14 cellular contexts compared by ENCODE assay signal in genomic region chr10:79454259-79454658, GRCh38. TPM values are rescaled to one million over a fixed set of nuclear protein-coding genes. Genes with fewer than 3 reads are reported as not detected.
DNase-seq lines count a peak whose midpoint lies in the region; ATAC-seq, FAIRE-seq and TF ChIP-seq lines count a peak whose summit lies in the region.
"Had no signal": no experiment of that assay in that cellular context is flagged by ENCODE, and none has a peak within 500 bp of the region (broad histone marks: within the 10 kb centered on the region; RNA-seq: fewer than 3 reads in every experiment).

No MANE protein-coding gene starts in this region.

- CTCF ChIA-PET in SK-N-SH (lab: Yijun Ruan, JAX) (interaction anchor here (0.7 to 2.0 kb wide), 6 partner anchors 11 to 72 kb away, joined by 3 to 7 read pairs (median 3); no protein-coding TSS in a partner anchor), mammary epithelial cell (lab: Charles Lee; ENCODE audit: low non-redundant PET) (no interaction called here)

- H3K27me3 ChIP-seq in SK-N-SH (ENCODE audit: insufficient read depth) (no peaks in the 10 kb centered on the region), mammary epithelial cell (ENCODE audit: insufficient read depth, low read length) (no peaks in the 10 kb centered on the region), keratinocyte (ENCODE audit: control insufficient read depth, extremely low read depth, insufficient read depth, low read length) (no peaks in the 10 kb centered on the region), thoracic aorta (replicated peaks; ENCODE audit: insufficient read depth) (no peaks in the 10 kb centered on the region)
- H3K27me3 ChIP-seq: esophagus muscularis mucosa had no signal

- TF ChIP-seq EP300 in SK-N-SH (IDR thresholded peaks at IDR 0.05; ENCODE audit: borderline replicate concordance in 1 of 2, low read depth in 1 of 2, low read length in 1 of 2) = no peak

- H3K4me1 ChIP-seq in SK-N-SH (ENCODE audit: control insufficient read depth in 1 of 2, insufficient read depth in 2 of 2, low read depth in 1 of 2, low read length in 1 of 2) (peaks cover 0 to 12% of the 10 kb centered on the region in 2 experiments; a peak in 2 of 4 replicates), mammary epithelial cell (ENCODE audit: insufficient read depth, low read length) (peaks cover 14% of the 10 kb centered on the region), keratinocyte (ENCODE audit: control insufficient read depth, extremely low read depth, insufficient read depth, low read length) (peaks cover 15% of the 10 kb centered on the region), thoracic aorta (ENCODE audit: control insufficient read depth in 1 of 2, low read depth in 2 of 2) (no peaks in the 10 kb centered on the region)

- H3K9ac ChIP-seq in SK-N-SH (no peak overlapping the region), mammary epithelial cell (ENCODE audit: insufficient read depth, low read length) (no peak overlapping the region), keratinocyte (ENCODE audit: control insufficient read depth, extremely low read depth, insufficient read depth, low read length) (no peak overlapping the region)

- H3K79me2 ChIP-seq in SK-N-SH (ENCODE audit: insufficient read depth) (no peaks in the 10 kb centered on the region), mammary epithelial cell (ENCODE audit: insufficient read depth, low read length) (no peaks in the 10 kb centered on the region), keratinocyte (ENCODE audit: control insufficient read depth, insufficient read depth, low read length) (no peaks in the 10 kb centered on the region)

- H3K9me2 ChIP-seq in SK-N-SH = no peaks in the 10 kb centered on the region

- no peak overlapping the region for H3K27ac ChIP-seq in SK-N-SH (ENCODE audit: low read depth in 2 of 2, low read length in 1 of 2)
- H3K27ac ChIP-seq in mammary epithelial cell (ENCODE audit: insufficient read depth, low read depth, low read length) = no peak overlapping the region
- peak overlapping the region; percentile 7 for H3K27ac ChIP-seq in keratinocyte (ENCODE audit: control insufficient read depth, insufficient read depth, low read length)
- H3K27ac ChIP-seq in thoracic aorta = no peak overlapping the region
- H3K27ac ChIP-seq: 22Rv1, VCaP had no signal

- no TSS peak for BruUV-seq in mammary epithelial cell (replicated peaks; lab: Mats Ljungman, UMichigan)

- H3K4me3 ChIP-seq in SK-N-SH (ENCODE audit: low read depth in 2 of 2, low read length in 1 of 2) = no peak overlapping the region
- no peak overlapping the region for H3K4me3 ChIP-seq in mammary epithelial cell (replicated peaks in 1 of 3; ENCODE audit: insufficient read depth in 1 of 3, low read depth in 2 of 3, low read length in 3 of 3)
- no peak overlapping the region for H3K4me3 ChIP-seq in keratinocyte (ENCODE audit: control insufficient read depth in 2 of 3, extremely low read depth in 1 of 3, insufficient read depth in 2 of 3, low read depth in 1 of 3, low read length in 3 of 3)
- H3K4me3 ChIP-seq in thoracic aorta = no peak overlapping the region
- H3K4me3 ChIP-seq: esophagus muscularis mucosa had no signal

- no peak overlapping the region for H3K4me3 Mint-ChIP-seq in osteocyte (ENCODE audit: unreplicated experiment)
- H3K4me3 Mint-ChIP-seq: brain had no signal

- dilution Hi-C loops in mammary epithelial cell (cut with HindIII; ENCODE audit: low sequenced_read_pairs) = no loop called here
- dilution Hi-C loops in keratinocyte (cut with MboI; ENCODE audit: extremely low pct_ligation_motif_present, low sequenced_read_pairs) = no loop called here

- no peak for TF ChIP-seq RAD21 in SK-N-SH (IDR thresholded peaks at IDR 0.05; ENCODE audit: low read length)

- in situ Hi-C loops in mammary epithelial cell (cut with MboI; ENCODE audit: low sequenced_read_pairs in 2 of 2) = no loop called here

- no peak overlapping the region for H3K27ac Mint-ChIP-seq in osteocyte (ENCODE audit: unreplicated experiment)

- 89% methylated on average over 6 of the region's 6 CpGs for WGBS in SK-N-SH (ENCODE audit: low lambda C conversion rate)
- 2% methylated on average over 6 of the region's 6 CpGs for WGBS in mammary epithelial cell (ENCODE audit: low coverage, missing lambda C conversion rate)

- H3K9me1 ChIP-seq in keratinocyte (ENCODE audit: control insufficient read depth, extremely low read depth, insufficient read depth, low read length) = no peaks in the 10 kb centered on the region

- POLR2A ChIA-PET in SK-N-SH (lab: Yijun Ruan, JAX) = no interaction called here

- H2AFZ ChIP-seq in SK-N-SH (ENCODE audit: low read depth) = no peak overlapping the region
- H2AFZ ChIP-seq in mammary epithelial cell (ENCODE audit: low read depth, low read length) = peak overlapping the region; percentile 95
- peak overlapping the region; percentile 78 for H2AFZ ChIP-seq in keratinocyte (ENCODE audit: control insufficient read depth, low read length)

- intact Hi-C loops in mammary epithelial cell (cut with micrococcal nuclease) = no loop called here

- H4K20me1 ChIP-seq in SK-N-SH (ENCODE audit: insufficient read depth) (no peaks in the 10 kb centered on the region), mammary epithelial cell (ENCODE audit: insufficient read depth, low read length) (no peaks in the 10 kb centered on the region), keratinocyte (ENCODE audit: control insufficient read depth, extremely low read depth, insufficient read depth, low read length) (no peaks in the 10 kb centered on the region)

- no peaks in the 10 kb centered on the region for H3K9me3 Mint-ChIP-seq in osteocyte (ENCODE audit: unreplicated experiment)
- H3K9me3 Mint-ChIP-seq: brain had no signal

- no peak for TF ChIP-seq CTCF in SK-N-SH (IDR thresholded peaks at IDR 0.05)
- no peak for TF ChIP-seq CTCF in mammary epithelial cell (conservative IDR thresholded peaks at IDR 0.05 in 1 of 2, IDR thresholded peaks at IDR 0.05 in 1 of 2; ENCODE audit: extremely low read depth in 1 of 2, insufficient read depth in 1 of 2, low read depth in 1 of 2, low read length in 2 of 2)
- TF ChIP-seq CTCF in keratinocyte (optimal IDR thresholded peaks at IDR 0.05 in 1 of 3, IDR thresholded peaks at IDR 0.05 in 1 of 3, conservative IDR thresholded peaks at IDR 0.05 in 1 of 3; ENCODE audit: extremely low read depth in 1 of 3, insufficient read depth in 2 of 3, low read length in 3 of 3) = no peak
- TF ChIP-seq CTCF in thoracic aorta (IDR thresholded peaks at IDR 0.05) = no peak
- TF ChIP-seq CTCF in osteocyte (IDR thresholded peaks at IDR 0.05) = no peak

- H3K4me2 ChIP-seq in SK-N-SH (no peak overlapping the region), mammary epithelial cell (ENCODE audit: insufficient read depth, low read depth, low read length) (peak overlapping the region; percentile 78), keratinocyte (ENCODE audit: control insufficient read depth, extremely low read depth, insufficient read depth, low read depth, low read length) (peak overlapping the region; percentile 64)

- peak; percentile 63 for ATAC-seq in SK-N-SH treated with all-trans-retinoic acid at 6 μM for 48 hours
- peak; percentile 61 for ATAC-seq in thoracic aorta (ENCODE audit: insufficient number of reproducible peaks, low FRiP score, low read depth)
- no peak for ATAC-seq in HG03520 (IDR thresholded peaks at IDR 0.05; ENCODE audit: unreplicated experiment)

- FAIRE-seq in keratinocyte (lab: Jason Lieb, UNC) = peak; percentile 69

- H3K4me1 Mint-ChIP-seq in osteocyte (ENCODE audit: unreplicated experiment) = peaks cover 5% of the 10 kb centered on the region

- no peaks in the 10 kb centered on the region for H3K36me3 ChIP-seq in SK-N-SH (replicated peaks in 1 of 2; ENCODE audit: control insufficient read depth in 1 of 2, insufficient read depth in 2 of 2, low read length in 1 of 2)
- no peaks in the 10 kb centered on the region for H3K36me3 ChIP-seq in mammary epithelial cell (ENCODE audit: insufficient read depth, low read length)
- H3K36me3 ChIP-seq in keratinocyte (ENCODE audit: control insufficient read depth in 2 of 2, extremely low read depth in 1 of 2, insufficient read depth in 2 of 2, low read length in 2 of 2) = no peaks in the 10 kb centered on the region
- H3K36me3 ChIP-seq in thoracic aorta = no peaks in the 10 kb centered on the region
- H3K36me3 ChIP-seq: esophagus muscularis mucosa had no signal

- H3K36me3 Mint-ChIP-seq in osteocyte (ENCODE audit: unreplicated experiment) = no peaks in the 10 kb centered on the region
- H3K36me3 Mint-ChIP-seq: brain had no signal

- no peaks in the 10 kb centered on the region for H3K9me3 ChIP-seq in SK-N-SH
- no peaks in the 10 kb centered on the region for H3K9me3 ChIP-seq in mammary epithelial cell (replicated peaks; ENCODE audit: insufficient read depth, low read length)
- H3K9me3 ChIP-seq in keratinocyte (ENCODE audit: control insufficient read depth, low read depth, low read length) = no peaks in the 10 kb centered on the region
- no peaks in the 10 kb centered on the region for H3K9me3 ChIP-seq in thoracic aorta
- H3K9me3 ChIP-seq: esophagus muscularis mucosa had no signal

- H3K27me3 Mint-ChIP-seq in osteocyte (ENCODE audit: unreplicated experiment) = peaks cover 9% of the 10 kb centered on the region

- H3F3A ChIP-seq in SK-N-SH (replicated peaks; ENCODE audit: insufficient read depth) = no peaks in the 10 kb centered on the region

- DNase-seq in SK-N-SH = no peak
- DNase-seq in mammary epithelial cell = peak; percentile 91
- no peak for DNase-seq in keratinocyte (ENCODE audit: low read depth, low spot score)
- DNase-seq in thoracic aorta (ENCODE audit: low spot score) = no peak
- no peak for DNase-seq in NCI-H2107 (lab: John Stamatoyannopoulos, UW)
- DNase-seq in osteocyte (ENCODE audit: extremely low spot score, unreplicated experiment) = no peak
- DNase-seq: DMS153, kidney glomerular epithelial cell had no signal

RNA-seq across cellular contexts. Expression of gene ZCCHC24, which starts 8.8 kb away (rescaled TPM):
- polyA plus RNA-seq in SK-N-SH (2012; rRNA removed) (15.8 and 16.2 TPM in 2 replicates), mammary epithelial cell (1.6 TPM), keratinocyte (0.91 to 1.5 TPM (median 0.96 TPM) in 3 replicates)
- 10.3 and 13.2 TPM in 2 replicates for polyA plus RNA-seq in SK-N-SH (2012; cell fraction: cytosol; rRNA removed)
- 12.8 and 15.3 TPM in 2 replicates for polyA plus RNA-seq in SK-N-SH (2012; cell fraction: nucleus; rRNA removed)
- total RNA-seq in mammary epithelial cell (1 to 10 TPM; 3.1 to 7.3 TPM), thoracic aorta (10 to 100 TPM; 66.9 to 82.9 TPM), osteocyte (85.7 and 88.3 TPM in 2 replicates)
- polyA minus RNA-seq in mammary epithelial cell (1.2 TPM), keratinocyte (1.3 to 2.3 TPM (median 1.9 TPM) in 3 replicates)
- 0.31 TPM for polyA plus RNA-seq in keratinocyte (2011; ENCODE audit: low read depth)
- polyA plus RNA-seq in keratinocyte (2011; cell fraction: cytosol; rRNA removed) = 0.77 and 1.4 TPM in 2 replicates
- polyA plus RNA-seq in keratinocyte (2011; cell fraction: nucleus; rRNA removed) = 1.7 and 2.6 TPM in 2 replicates
- 0.95 and 1.2 TPM in 2 replicates for polyA plus RNA-seq in keratinocyte (2012; ENCODE audit: low replicate concordance)
- polyA minus RNA-seq in keratinocyte (2011; cell fraction: cytosol; rRNA and poly(A)+ RNA removed) = 6.3 TPM
- 1.8 and 2.0 TPM in 2 replicates for polyA minus RNA-seq in keratinocyte (2011; cell fraction: nucleus; rRNA and poly(A)+ RNA removed)

RNA-seq across cellular contexts. Expression of gene EIF5AL1, which starts 58.1 kb away (rescaled TPM):
- polyA plus RNA-seq in SK-N-SH (2012; rRNA removed) (0.26 and 1.0 TPM in 2 replicates), mammary epithelial cell (4.1 TPM), keratinocyte (0.91 to 2.3 TPM (median 1.2 TPM) in 3 replicates)
- polyA plus RNA-seq in SK-N-SH (2012; cell fraction: cytosol; rRNA removed) = 1.9 TPM in 2 replicates
- polyA plus RNA-seq in SK-N-SH (2012; cell fraction: nucleus; rRNA removed) = 0.25 and 0.52 TPM in 2 replicates
- total RNA-seq in mammary epithelial cell (1 to 10 TPM in 1 of 2 donors, under 1 TPM in 1; 0.67 to 1.3 TPM), thoracic aorta (under 1 TPM in 1 of 2 donors, not detected in 1; 0.14 TPM), osteocyte (0.10 TPM in 1 of 2 replicates, not detected in the other)
- polyA minus RNA-seq in mammary epithelial cell (3.0 TPM), keratinocyte (0.33 to 3.0 TPM (median 1.9 TPM) in 3 replicates)
- 0.79 TPM for polyA plus RNA-seq in keratinocyte (2011; ENCODE audit: low read depth)
- polyA plus RNA-seq in keratinocyte (2011; cell fraction: cytosol; rRNA removed) = 2.9 and 4.6 TPM in 2 replicates
- 0.85 and 1.3 TPM in 2 replicates for polyA plus RNA-seq in keratinocyte (2011; cell fraction: nucleus; rRNA removed)
- 0.77 and 2.1 TPM in 2 replicates for polyA plus RNA-seq in keratinocyte (2012; ENCODE audit: low replicate concordance)
- 1.2 TPM for polyA minus RNA-seq in keratinocyte (2011; cell fraction: cytosol; rRNA and poly(A)+ RNA removed)
- polyA minus RNA-seq in keratinocyte (2011; cell fraction: nucleus; rRNA and poly(A)+ RNA removed) = 0.47 and 0.53 TPM in 2 replicates

Comparison
In these comparisons a context has a peak if more than half of its experiments do, and no peak if none do; other contexts are left out.
1. RNA of gene ZCCHC24, which starts 8.8 kb away (total RNA-seq): 85.7 to 88.3 TPM in osteocyte and 66.9 to 82.9 TPM in thoracic aorta; 3.1 to 7.3 TPM in mammary epithelial cell; every median in the first group is over 4 times any median in the second.